ENCODE assay signal across 26 cellular contexts in genomic region chr11:117449111-117449693, GRCh38.
DNase-seq lines count a peak whose midpoint lies in the region; ATAC-seq and TF ChIP-seq lines count a peak whose summit lies in the region.
"Had no signal": no experiment of that assay in that cellular context is flagged by ENCODE, and none has a peak within 500 bp of the region (broad histone marks: within the 10 kb centered on the region; RNA-seq: fewer than 3 reads in every experiment).

No MANE protein-coding gene starts in this region.

- H3K27ac ChIP-seq in sigmoid colon, result no peak overlapping the region
- H3K27ac ChIP-seq: skin epidermis had no signal

- no peaks in the 10 kb centered on the region for H3K36me3 ChIP-seq in sigmoid colon

- no peak for TF ChIP-seq CTCF in choroid plexus epithelial cell (conservative IDR thresholded peaks at IDR 0.05; ENCODE audit: low read depth, low read length)
- no peak for TF ChIP-seq CTCF in sigmoid colon (IDR thresholded peaks at IDR 0.05)

- DNase-seq in Daoy (ENCODE audit: low read depth), result peak; percentile 66
- DNase-seq in HT-29 (ENCODE audit: low spot score), result peak; percentile 16
- peak; percentile 5 for DNase-seq in choroid plexus epithelial cell (ENCODE audit: low read depth)
- peak; percentile 26 for DNase-seq in sigmoid colon
- DNase-seq in left colon, result no peak
- no peak for DNase-seq in NCI-H1417 (lab: John Stamatoyannopoulos, UW)
- DNase-seq in activated CD4-positive, alpha-beta T cell treated with anti-CD3 and anti-CD28 coated beads for 4 hours, result no peak
- DNase-seq: ACHN; activated CD4-positive, alpha-beta memory T cell treated with anti-CD3 and anti-CD28 coated beads for 36 hours; activated naive CD4-positive, alpha-beta T cell; activated T-cell treated with anti-CD3 and anti-CD28 coated beads, Interleukin-2, amount 50 U/mL, for 72 hours; central memory CD4-positive, alpha-beta T cell; DMS153; effector memory CD8-positive, alpha-beta T cell; KBM-7; midbrain; naive B cell; NCI-H1092 treated with DMSO at 0.1 percent for 48 hours; NCI-H1930; NCI-H524 treated with DMSO at 0.1 percent for 48 hours; OCI-M1; Right ventricle myocardium superior; stimulated activated naive CD4-positive, alpha-beta T cell; T-helper 2 cell had no signal

- H3K4me3 ChIP-seq in choroid plexus epithelial cell (ENCODE audit: low read depth, low read length) (no peak overlapping the region), sigmoid colon (no peak overlapping the region)
- H3K4me3 ChIP-seq: skin epidermis had no signal

- intact Hi-C loops in sigmoid colon (cut with DNase I), result no loop called here
- intact Hi-C loops in left colon (cut with DNase I, micrococcal nuclease), result no loop called here

- H3K4me1 ChIP-seq in sigmoid colon, result no peaks in the 10 kb centered on the region

- 86 to 93% methylated on average over 9 of the region's 9 CpGs for WGBS in sigmoid colon, 2 donors

- no peak for TF ChIP-seq POLR2A in sigmoid colon (IDR thresholded peaks at IDR 0.05)

- ATAC-seq in left colon, result no peak
- ATAC-seq: activated CD4-positive, CD25-positive, alpha-beta regulatory T cell treated with anti-CD3 and anti-CD28 coated beads, Interleukin-2, amount 50 U/mL, for 24 hours; activated T-cell treated with anti-CD3 and anti-CD28 coated beads, Interleukin-2, amount 50 U/mL, for 72 hours; effector memory CD8-positive, alpha-beta T cell had no signal

- H3K27me3 ChIP-seq in sigmoid colon, result no peaks in the 10 kb centered on the region

- H3K9me3 ChIP-seq in sigmoid colon, result no peaks in the 10 kb centered on the region

- TF ChIP-seq EP300 in sigmoid colon (IDR thresholded peaks at IDR 0.05), result no peak

Comparison
In these comparisons a context has a peak if more than half of its experiments do, and no peak if none do; other contexts are left out.
1. DNase-seq: peak in Daoy (single experiment), HT-29 (single experiment), choroid plexus epithelial cell (single experiment) and sigmoid colon (single experiment); none in left colon (0 of 2), NCI-H1417 (0 of 3) and activated CD4-positive, alpha-beta T cell treated with anti-CD3 and anti-CD28 coated beads for 4 hours (0 of 2).